1 cellular context compared by ENCODE assay signal in genomic region chr22:36366291-36366708, GRCh38.
TF ChIP-seq lines count a peak whose summit lies in the region.

No MANE protein-coding gene starts in this region.

TF ChIP-seq in GM23338, 12 proteins besides CTCF, POLR2A, EP300 and RAD21 (continued from another document):
- TF ChIP-seq STAT1 (IDR thresholded peaks at IDR 0.05; ENCODE audit: unreplicated experiment) (no peak), REST (IDR thresholded peaks at IDR 0.05; ENCODE audit: unreplicated experiment) (no peak), EZH2 (IDR thresholded peaks at IDR 0.05; ENCODE audit: low read depth, unreplicated experiment) (no peak), ZNF331 (CRISPR knock-in tag; IDR thresholded peaks at IDR 0.05; ENCODE audit: low read depth) (no peak), EZH2phosphoT487 (IDR thresholded peaks at IDR 0.05; ENCODE audit: unreplicated experiment) (no peak), POLR2AphosphoS5 (IDR thresholded peaks at IDR 0.05; ENCODE audit: low read depth) (no peak), NANOG (IDR thresholded peaks at IDR 0.05; ENCODE audit: borderline replicate concordance) (no peak), JUNB (IDR thresholded peaks at IDR 0.05; ENCODE audit: unreplicated experiment) (no peak)
